ENCODE assay signal across 8 cellular contexts in the genomic region with DNA sequence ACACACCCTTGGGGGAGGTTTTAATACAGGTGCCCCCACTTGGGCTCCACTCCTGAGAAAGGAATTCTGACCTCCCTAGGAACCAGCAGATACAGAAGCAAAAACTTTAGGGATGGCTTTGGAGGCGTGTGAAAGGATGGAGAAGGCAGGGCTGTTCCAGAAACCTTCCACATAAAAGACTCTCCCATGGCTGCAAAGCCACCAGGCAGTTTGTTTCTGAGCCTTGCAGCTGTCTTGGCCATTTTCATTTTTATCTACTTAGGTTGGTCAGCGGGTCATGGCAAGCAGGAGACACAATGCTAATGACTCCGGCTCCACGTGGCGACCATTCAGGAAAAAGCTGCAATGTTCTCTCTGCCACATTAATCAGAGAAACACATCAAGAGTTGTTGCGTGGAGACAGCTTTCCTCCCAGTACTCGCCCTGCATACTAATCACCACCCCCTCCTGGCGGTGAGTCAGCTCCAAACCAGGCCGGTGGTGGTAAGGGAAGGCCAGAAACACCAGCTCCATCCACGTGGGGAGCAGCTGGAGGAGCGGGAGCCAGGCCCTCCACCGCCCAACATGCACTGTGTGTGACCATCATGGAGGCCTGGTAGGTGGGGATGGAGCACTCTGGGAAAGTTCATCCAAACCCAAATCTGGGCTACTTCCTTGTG. TPM values are rescaled to one million over a fixed set of nuclear protein-coding genes. Genes with fewer than 3 reads are reported as not detected.
A peak's percentile ranks its signal among the peaks of the same experiment; 100 is the strongest.
DNase-seq lines count a peak whose midpoint lies in the region; ATAC-seq and TF ChIP-seq lines count a peak whose summit lies in the region.

No MANE protein-coding gene starts in this region.

- H3K4me3 ChIP-seq in kidney epithelial cell (ENCODE audit: low read depth, low read length): no peak overlapping the region

- no peaks in the 10 kb centered on the region for H3K27me3 Mint-ChIP-seq in endothelial cell (ENCODE audit: unreplicated experiment)

- H3K27ac Mint-ChIP-seq in endothelial cell (ENCODE audit: unreplicated experiment): no peak overlapping the region

- no peaks in the 10 kb centered on the region for H3K9me3 Mint-ChIP-seq in endothelial cell (ENCODE audit: unreplicated experiment)

- H3K4me3 Mint-ChIP-seq in endothelial cell (ENCODE audit: unreplicated experiment): no peak overlapping the region

- no peaks in the 10 kb centered on the region for H3K36me3 Mint-ChIP-seq in endothelial cell (ENCODE audit: low read depth, unreplicated experiment)

- H3K27me3 ChIP-seq in kidney epithelial cell (ENCODE audit: control insufficient read depth, insufficient read depth, low read length): no peaks in the 10 kb centered on the region

- TF ChIP-seq CTCF in kidney epithelial cell (IDR thresholded peaks at IDR 0.05; ENCODE audit: insufficient read depth, low read length, poor library complexity, severe bottlenecking) (peak; percentile 43), endothelial cell (IDR thresholded peaks at IDR 0.05; ENCODE audit: unreplicated experiment) (no peak)

- H3K4me1 Mint-ChIP-seq in endothelial cell (ENCODE audit: unreplicated experiment): no peaks in the 10 kb centered on the region

- DNase-seq in EL (peak; percentile 90), NCI-H1092 treated with DMSO at 0.1 percent for 48 hours (lab: John Stamatoyannopoulos, UW) (peak; percentile 80), astrocyte of the hippocampus (ENCODE audit: low read depth, low spot score) (peak; percentile 98), kidney epithelial cell (ENCODE audit: low read depth) (no peak), endothelial cell (ENCODE audit: low spot score) (no peak), NOMO-1 treated with DMSO at 0.1 percent for 48 hours (lab: John Stamatoyannopoulos, UW; ENCODE audit: unreplicated experiment) (no peak), NCI-H187 (lab: John Stamatoyannopoulos, UW) (no peak)

- H3K36me3 ChIP-seq in kidney epithelial cell (ENCODE audit: control insufficient read depth, insufficient read depth, low read length): no peaks in the 10 kb centered on the region

- no peak for ATAC-seq in GM18519 (IDR thresholded peaks at IDR 0.05; ENCODE audit: low FRiP score, unreplicated experiment)

RNA-seq across cellular contexts. Expression of gene IRF2BPL, which starts 30.9 kb away (rescaled TPM):
- total RNA-seq in kidney epithelial cell (70.2 and 79.7 TPM in 2 replicates), endothelial cell (ENCODE audit: unreplicated experiment) (8.6 TPM)

RNA-seq across cellular contexts. Expression of gene CIPC, which starts 38.7 kb away (rescaled TPM):
- total RNA-seq in kidney epithelial cell (13.6 and 15.9 TPM in 2 replicates), endothelial cell (ENCODE audit: unreplicated experiment) (42.4 TPM)

Comparison
In these comparisons a context has a peak if more than half of its experiments do, and no peak if none do; other contexts are left out.
1. DNase-seq: peak in EL (single experiment), NCI-H1092 treated with DMSO at 0.1 percent for 48 hours (single experiment) and astrocyte of the hippocampus (single experiment); none in kidney epithelial cell (single experiment), endothelial cell (single experiment), NOMO-1 treated with DMSO at 0.1 percent for 48 hours (single experiment) and NCI-H187 (0 of 2).